Comparison of ENCODE assay signal across 23 cellular contexts in the genomic region with DNA sequence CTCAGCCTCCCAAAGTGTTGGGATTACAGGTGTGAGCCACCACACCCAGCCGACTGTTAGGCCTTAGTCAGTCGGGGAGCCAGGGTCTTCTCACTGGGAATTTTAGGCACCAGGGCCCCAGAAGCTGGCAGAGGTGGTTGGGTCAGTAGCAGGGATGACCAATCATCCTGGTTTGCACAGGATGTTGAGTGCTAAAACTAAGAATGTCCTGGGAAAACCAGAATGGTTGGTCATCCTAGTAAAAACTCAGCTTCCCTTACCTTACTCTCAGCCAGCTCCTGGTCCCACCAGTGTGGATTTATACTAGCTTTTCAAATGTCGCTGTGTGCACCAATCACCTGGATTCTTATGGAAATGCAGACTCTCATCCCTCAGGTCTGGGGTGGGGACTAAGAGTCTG. TPM values are rescaled to one million over a fixed set of nuclear protein-coding genes. Genes with fewer than 3 reads are reported as not detected.
DNase-seq lines count a peak whose midpoint lies in the region; ATAC-seq and TF ChIP-seq lines count a peak whose summit lies in the region.
"Had no signal": no experiment of that assay in that cellular context is flagged by ENCODE, and none has a peak within 500 bp of the region (broad histone marks: within the 10 kb centered on the region; RNA-seq: fewer than 3 reads in every experiment).

No MANE protein-coding gene starts in this region.

- DNase-seq in EL (peak; percentile 13), HT1080 (ENCODE audit: low read depth) (peak; percentile 17), RWPE2 (ENCODE audit: low spot score) (no peak), iPS DF 6.9 (ENCODE audit: low read depth, low spot score) (no peak), Right ventricle myocardium superior (no peak)
- DNase-seq in stimulated activated CD4-positive, alpha-beta T cell treated with anti-CD3 and anti-CD28 coated beads, Interleukin-4, amount 100 ng/mL, for 24 hours: no peak
- DNase-seq: Calu3; CD8-positive, alpha-beta memory T cell; DMS153; H9; KG1; NCI-H1092 treated with DMSO at 0.1 percent for 48 hours; NCI-H146; NCI-H2029 treated with DMSO at 0.1 percent for 48 hours; NCI-H226; NCI-H510A treated with DMSO at 0.1 percent for 48 hours; NCI-H748 treated with DMSO at 0.1 percent for 48 hours; Peyer's patch had no signal

- intact Hi-C loops in Right ventricle myocardium superior (cut with DNase I): no loop called here

- peak overlapping the region; percentile 78 for H3K27ac ChIP-seq in RWPE2 (ENCODE audit: poor library complexity, severe bottlenecking)
- peak overlapping the region; percentile 56 for H3K27ac ChIP-seq in iPS DF 6.9 (ENCODE audit: low read length)
- H3K27ac ChIP-seq: C4-2B, Peyer's patch had no signal

- H3K4me3 ChIP-seq in RWPE2 (ENCODE audit: severe bottlenecking) (no peak overlapping the region), iPS DF 6.9 (ENCODE audit: low read length) (no peak overlapping the region)
- H3K4me3 ChIP-seq: Peyer's patch had no signal

- WGBS in iPS DF 6.9 (ENCODE audit: insufficient coverage, insufficient read length): no CpG with 5 or more reads among the region's 3 CpGs

- H3K4me1 ChIP-seq in RWPE2 (ENCODE audit: insufficient read depth, poor library complexity, severe bottlenecking) (peaks cover 28% of the 10 kb centered on the region), iPS DF 6.9 (ENCODE audit: control insufficient read depth, insufficient read depth, low read length) (peaks cover 3% of the 10 kb centered on the region; the same call in 1 of the 2 replicates)

- H3K27me3 ChIP-seq in RWPE2 (ENCODE audit: insufficient read depth, poor library complexity, severe bottlenecking): no peaks in the 10 kb centered on the region
- no peaks in the 10 kb centered on the region for H3K27me3 ChIP-seq in iPS DF 6.9 (ENCODE audit: control insufficient read depth, insufficient read depth, low read length)
- H3K27me3 ChIP-seq: Peyer's patch had no signal

- no peak for ATAC-seq in RWPE2 (ENCODE audit: low read depth)
- no peak for ATAC-seq in HG03520 (IDR thresholded peaks at IDR 0.05; ENCODE audit: unreplicated experiment)
- no peak for ATAC-seq in HG03354 (IDR thresholded peaks at IDR 0.05; ENCODE audit: poor library complexity, severe bottlenecking, unreplicated experiment)
- ATAC-seq in Right ventricle myocardium superior (ENCODE audit: poor library complexity): no peak
- ATAC-seq: HepG2, Right ventricle myocardium inferior had no signal

- H3K36me3 ChIP-seq in RWPE2 (ENCODE audit: low read depth): no peaks in the 10 kb centered on the region
- no peaks in the 10 kb centered on the region for H3K36me3 ChIP-seq in iPS DF 6.9 (ENCODE audit: control insufficient read depth, insufficient read depth, low read length)
- H3K36me3 ChIP-seq: Peyer's patch had no signal

- TF ChIP-seq CTCF in RWPE2 (IDR thresholded peaks at IDR 0.05; ENCODE audit: poor library complexity, severe bottlenecking): no peak

- H3K9me3 ChIP-seq in RWPE2 (ENCODE audit: severe bottlenecking): no peaks in the 10 kb centered on the region
- no peaks in the 10 kb centered on the region for H3K9me3 ChIP-seq in iPS DF 6.9 (ENCODE audit: control insufficient read depth, insufficient read depth, low read length)
- H3K9me3 ChIP-seq: Peyer's patch had no signal

RNA-seq across cellular contexts. Expression of gene KCNG1, which starts 31.8 kb away (rescaled TPM):
- total RNA-seq in HT1080 (2014; rRNA removed; shearing (Covaris generic)): 56.9 and 65.0 TPM in 2 replicates
- polyA plus RNA-seq in HT1080 (2015; cell fraction: cytosol; rRNA removed): 116 and 147 TPM in 2 replicates
- polyA plus RNA-seq in HT1080 (2015; cell fraction: nucleus; rRNA removed): 96.6 and 99.7 TPM in 2 replicates
- 0.32 TPM for total RNA-seq in Right ventricle myocardium superior
- total RNA-seq: HepG2 had no signal
- polyA plus RNA-seq: CD8-positive, alpha-beta memory T cell; HepG2 had no signal

RNA-seq across cellular contexts. Expression of gene MOCS3, which starts 32.5 kb away (rescaled TPM):
- total RNA-seq in HT1080 (2014; rRNA removed; shearing (Covaris generic)): 12.5 and 15.1 TPM in 2 replicates
- polyA plus RNA-seq in HT1080 (2015; cell fraction: cytosol; rRNA removed): 8.1 and 8.4 TPM in 2 replicates
- 7.9 and 8.7 TPM in 2 replicates for polyA plus RNA-seq in HT1080 (2015; cell fraction: nucleus; rRNA removed)
- 2.9 TPM for total RNA-seq in Right ventricle myocardium superior

RNA-seq across cellular contexts. Expression of gene DPM1, which starts 32.7 kb away (rescaled TPM):
- 146 TPM in 2 replicates for total RNA-seq in HT1080 (2014; rRNA removed; shearing (Covaris generic))
- polyA plus RNA-seq in HT1080 (2015; cell fraction: cytosol; rRNA removed): 139 and 159 TPM in 2 replicates
- 117 and 139 TPM in 2 replicates for polyA plus RNA-seq in HT1080 (2015; cell fraction: nucleus; rRNA removed)
- total RNA-seq in Right ventricle myocardium superior: 36.3 TPM

RNA-seq across cellular contexts. Expression of gene ADNP, which starts 59.8 kb away (rescaled TPM):
- 14.3 and 21.4 TPM in 2 replicates for total RNA-seq in HT1080 (2014; rRNA removed; shearing (Covaris generic))
- polyA plus RNA-seq in HT1080 (2015; cell fraction: cytosol; rRNA removed): 26.5 and 36.3 TPM in 2 replicates
- 44.4 and 47.6 TPM in 2 replicates for polyA plus RNA-seq in HT1080 (2015; cell fraction: nucleus; rRNA removed)
- 28.8 TPM for total RNA-seq in Right ventricle myocardium superior

Comparison
In these comparisons a context has a peak if more than half of its experiments do, and no peak if none do; other contexts are left out.
1. DNase-seq: peak in EL (single experiment) and HT1080 (single experiment); none in RWPE2 (single experiment), iPS DF 6.9 (single experiment), stimulated activated CD4-positive, alpha-beta T cell treated with anti-CD3 and anti-CD28 coated beads, Interleukin-4, amount 100 ng/mL, for 24 hours (single experiment) and Right ventricle myocardium superior (single experiment).
2. RNA of gene KCNG1, which starts 31.8 kb away (total RNA-seq): 56.9 to 65.0 TPM in HT1080; 0.32 TPM in Right ventricle myocardium superior (single experiment); every median in the first group is over 10 times any median in the second.